ENCODE assay signal across 6 cellular contexts in the genomic region with DNA sequence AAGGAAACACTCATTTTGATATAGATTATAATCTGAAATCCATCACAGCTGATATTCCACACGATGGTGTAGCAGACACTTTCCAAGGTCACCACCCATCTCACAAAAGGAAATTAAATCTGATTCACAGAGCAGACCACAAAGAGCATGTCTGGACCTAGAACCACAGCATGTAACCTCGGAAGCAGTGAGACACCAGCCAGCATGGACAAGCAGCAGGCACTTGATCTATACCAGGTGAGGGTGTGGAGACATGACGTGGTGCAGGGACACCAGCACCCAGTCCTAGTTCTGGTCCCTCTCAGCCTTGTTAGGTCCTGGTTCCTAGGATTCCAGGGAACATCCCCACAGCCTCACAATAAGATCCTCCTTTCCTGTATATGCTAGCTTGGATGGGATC.
A peak's percentile ranks its signal among the peaks of the same experiment; 100 is the strongest.
DNase-seq lines count a peak whose midpoint lies in the region; ATAC-seq and TF ChIP-seq lines count a peak whose summit lies in the region.
"Not testable (repeated sequence)": the region's sequence is repeated elsewhere in the genome, so short reads cannot be mapped to it uniquely, and the experiment has no call there.

No MANE protein-coding gene starts in this region.

- in situ Hi-C loops in Panc1 (cut with HindIII; ENCODE audit: low pct_unique_long_range_greater_than_20kb, low sequenced_read_pairs) = not testable (repeated sequence)

- not testable (repeated sequence) for H3K27ac ChIP-seq in Panc1 (ENCODE audit: low read length); foreskin keratinocyte; upper lobe of right lung

- intact Hi-C loops in Panc1 (cut with micrococcal nuclease; ENCODE audit: unreplicated experiment); activated CD4-positive, alpha-beta T cell treated with anti-CD3 and anti-CD28 coated beads for 36 hours (cut with DNase I, micrococcal nuclease); upper lobe of right lung (cut with DNase I): not testable (repeated sequence)

- ATAC-seq in Panc1 (0 out of 2 replicates have a peak, but pooled peaks have one; percentile 29), foreskin keratinocyte (peak; percentile 77), upper lobe of right lung (peak; percentile 41)
- ATAC-seq in activated CD4-positive, alpha-beta T cell treated with anti-CD3 and anti-CD28 coated beads for 36 hours = peak; percentile 39
- ATAC-seq in activated naive CD8-positive, alpha-beta T cell treated with anti-CD3 and anti-CD28 coated beads, Interleukin-2, amount 50 U/mL, for 24 hours = peak; percentile 63
- peak; percentile 85 for ATAC-seq in stimulated activated effector memory CD8-positive, alpha-beta T cell treated with anti-CD3 and anti-CD28 coated beads, Interleukin-12 subunit alpha, Interleukin-12 subunit beta, amount 100 ng/mL, for 72 hours

- not testable (repeated sequence) for H3K4me1 Mint-ChIP-seq in activated CD4-positive, alpha-beta T cell treated with anti-CD3 and anti-CD28 coated beads for 36 hours; activated naive CD8-positive, alpha-beta T cell treated with anti-CD3 and anti-CD28 coated beads, Interleukin-2, amount 50 U/mL, for 24 hours; stimulated activated effector memory CD8-positive, alpha-beta T cell treated with anti-CD3 and anti-CD28 coated beads, Interleukin-12 subunit alpha, Interleukin-12 subunit beta, amount 100 ng/mL, for 72 hours

- not testable (repeated sequence) for H3K27me3 Mint-ChIP-seq in activated CD4-positive, alpha-beta T cell treated with anti-CD3 and anti-CD28 coated beads for 36 hours; activated naive CD8-positive, alpha-beta T cell treated with anti-CD3 and anti-CD28 coated beads, Interleukin-2, amount 50 U/mL, for 24 hours

- CTCF ChIA-PET in Panc1 (lab: Charles Lee); activated CD4-positive, alpha-beta T cell treated with anti-CD3 and anti-CD28 coated beads for 36 hours (lab: Charles Lee): not testable (repeated sequence)

- H3K36me3 Mint-ChIP-seq in activated CD4-positive, alpha-beta T cell treated with anti-CD3 and anti-CD28 coated beads for 36 hours (ENCODE audit: low read depth); activated naive CD8-positive, alpha-beta T cell treated with anti-CD3 and anti-CD28 coated beads, Interleukin-2, amount 50 U/mL, for 24 hours (ENCODE audit: low read depth); stimulated activated effector memory CD8-positive, alpha-beta T cell treated with anti-CD3 and anti-CD28 coated beads, Interleukin-12 subunit alpha, Interleukin-12 subunit beta, amount 100 ng/mL, for 72 hours: not testable (repeated sequence)

- TF ChIP-seq CTCF in Panc1 (IDR thresholded peaks at IDR 0.05); foreskin keratinocyte (conservative IDR thresholded peaks at IDR 0.05); upper lobe of right lung (IDR thresholded peaks at IDR 0.05): not testable (repeated sequence)

- H3K9me3 Mint-ChIP-seq in activated CD4-positive, alpha-beta T cell treated with anti-CD3 and anti-CD28 coated beads for 36 hours (ENCODE audit: low read depth); activated naive CD8-positive, alpha-beta T cell treated with anti-CD3 and anti-CD28 coated beads, Interleukin-2, amount 50 U/mL, for 24 hours; stimulated activated effector memory CD8-positive, alpha-beta T cell treated with anti-CD3 and anti-CD28 coated beads, Interleukin-12 subunit alpha, Interleukin-12 subunit beta, amount 100 ng/mL, for 72 hours: not testable (repeated sequence)

- not testable (repeated sequence) for H3K27me3 ChIP-seq in Panc1 (ENCODE audit: control insufficient read depth, insufficient read depth, low read length); foreskin keratinocyte; upper lobe of right lung

- H3K27ac Mint-ChIP-seq in activated CD4-positive, alpha-beta T cell treated with anti-CD3 and anti-CD28 coated beads for 36 hours; activated naive CD8-positive, alpha-beta T cell treated with anti-CD3 and anti-CD28 coated beads, Interleukin-2, amount 50 U/mL, for 24 hours; stimulated activated effector memory CD8-positive, alpha-beta T cell treated with anti-CD3 and anti-CD28 coated beads, Interleukin-12 subunit alpha, Interleukin-12 subunit beta, amount 100 ng/mL, for 72 hours: not testable (repeated sequence)

- not testable (repeated sequence) for H3K4me3 Mint-ChIP-seq in activated CD4-positive, alpha-beta T cell treated with anti-CD3 and anti-CD28 coated beads for 36 hours; activated naive CD8-positive, alpha-beta T cell treated with anti-CD3 and anti-CD28 coated beads, Interleukin-2, amount 50 U/mL, for 24 hours; stimulated activated effector memory CD8-positive, alpha-beta T cell treated with anti-CD3 and anti-CD28 coated beads, Interleukin-12 subunit alpha, Interleukin-12 subunit beta, amount 100 ng/mL, for 72 hours

- not testable (repeated sequence) for BruUV-seq in Panc1 (replicated peaks; lab: Mats Ljungman, UMichigan)

- POLR2A ChIA-PET in Panc1 (lab: Charles Lee); activated CD4-positive, alpha-beta T cell treated with anti-CD3 and anti-CD28 coated beads for 36 hours (lab: Charles Lee): not testable (repeated sequence)

- H3K4me3 ChIP-seq in Panc1 (ENCODE audit: low read depth in 2 of 2, low read length in 2 of 2); upper lobe of right lung: not testable (repeated sequence)

- not testable (repeated sequence) for H3K4me1 ChIP-seq in Panc1 (ENCODE audit: control insufficient read depth, insufficient read depth, low read length); foreskin keratinocyte; upper lobe of right lung

- not testable (repeated sequence) for H3K9me3 ChIP-seq in Panc1 (ENCODE audit: control insufficient read depth, insufficient read depth, low read depth, low read length); upper lobe of right lung

- DNase-seq in Panc1 (ENCODE audit: low read depth, low spot score); activated CD4-positive, alpha-beta T cell treated with anti-CD3 and anti-CD28 coated beads for 36 hours; activated naive CD8-positive, alpha-beta T cell treated with anti-CD3 and anti-CD28 coated beads, Interleukin-2, amount 50 U/mL, for 24 hours; foreskin keratinocyte; stimulated activated effector memory CD8-positive, alpha-beta T cell treated with anti-CD3 and anti-CD28 coated beads, Interleukin-12 subunit alpha, Interleukin-12 subunit beta, amount 100 ng/mL, for 72 hours (ENCODE audit: low spot score in 2 of 2); upper lobe of right lung: not testable (repeated sequence)

- H3K36me3 ChIP-seq in Panc1 (ENCODE audit: control insufficient read depth, insufficient read depth, low read length); upper lobe of right lung: not testable (repeated sequence)

Comparison
In these comparisons a context has a peak if more than half of its experiments do, and no peak if none do; other contexts are left out.
1. ATAC-seq: peak in every context shown above with its lines; median percentile 85 in stimulated activated effector memory CD8-positive, alpha-beta T cell treated with anti-CD3 and anti-CD28 coated beads, Interleukin-12 subunit alpha, Interleukin-12 subunit beta, amount 100 ng/mL, for 72 hours; 77 in foreskin keratinocyte; 63 in activated naive CD8-positive, alpha-beta T cell treated with anti-CD3 and anti-CD28 coated beads, Interleukin-2, amount 50 U/mL, for 24 hours; 41 in upper lobe of right lung; 39 in activated CD4-positive, alpha-beta T cell treated with anti-CD3 and anti-CD28 coated beads for 36 hours; 29 in Panc1.